Comparison of ENCODE assay signal across 8 cellular contexts in the genomic region with DNA sequence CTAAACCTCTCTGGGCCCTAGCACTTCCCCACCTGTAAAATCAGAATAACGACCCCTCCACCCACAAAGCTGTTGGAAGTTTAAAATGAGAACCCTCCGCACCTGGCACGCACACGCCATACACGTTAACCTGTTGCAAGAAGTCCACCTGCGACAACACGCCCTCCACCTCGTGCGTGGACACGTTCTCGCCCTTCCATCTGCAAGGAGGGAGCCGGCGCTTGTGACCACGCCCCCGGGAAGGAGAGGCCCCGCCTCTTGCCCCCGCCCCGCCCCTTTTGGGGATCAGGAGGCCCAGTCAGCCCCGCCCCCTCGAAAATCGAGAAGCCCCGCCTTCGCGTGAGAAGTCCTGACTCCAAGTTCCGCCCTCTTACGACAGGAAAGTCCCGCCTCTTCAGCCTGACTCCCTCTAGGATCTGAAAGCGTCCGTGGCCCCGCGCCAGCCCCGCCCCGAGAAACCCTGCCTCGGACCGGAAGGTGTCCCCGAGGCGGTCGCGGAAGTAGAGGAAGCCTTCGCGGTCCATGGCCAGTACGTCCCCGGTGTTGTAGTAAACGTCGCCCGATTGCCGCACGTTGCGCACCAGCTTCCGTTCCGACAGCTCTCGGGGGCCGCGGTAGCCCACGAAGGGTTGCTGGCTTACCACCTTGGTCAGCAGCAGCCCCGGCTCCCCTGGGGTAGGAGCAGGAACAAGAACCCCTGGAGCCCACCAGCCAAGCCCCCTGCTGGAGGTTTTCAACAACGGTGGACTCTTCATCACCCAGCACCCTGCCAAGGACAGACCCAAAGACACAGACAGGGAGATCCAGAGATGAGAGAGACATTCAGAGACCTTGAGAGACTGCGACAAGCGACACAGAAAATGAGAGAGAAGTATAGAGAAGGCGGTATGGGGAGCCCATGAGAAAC. TPM values are rescaled to one million over a fixed set of nuclear protein-coding genes. Genes with fewer than 3 reads are reported as not detected.
DNase-seq lines count a peak whose midpoint lies in the region; TF ChIP-seq lines count a peak whose summit lies in the region.

No MANE protein-coding gene starts in this region.

- H3K4me3 Mint-ChIP-seq in activated naive CD4-positive, alpha-beta T cell treated with anti-CD3 and anti-CD28 coated beads, Interleukin-2, amount 50 U/mL, for 24 hours: peak overlapping the region; percentile 92

- H3K4me1 Mint-ChIP-seq in activated naive CD4-positive, alpha-beta T cell treated with anti-CD3 and anti-CD28 coated beads, Interleukin-2, amount 50 U/mL, for 24 hours: peaks cover 25% of the 10 kb centered on the region

- peak; percentile 10 for TF ChIP-seq CTCF in HFF-Myc (IDR thresholded peaks at IDR 0.05; ENCODE audit: low read depth, low read length, missing control alignments)

- peak overlapping the region; percentile 86 for H3K27ac ChIP-seq in temporal lobe (ENCODE audit: low read depth, low read length)

- peaks cover 7% of the 10 kb centered on the region for H3K9me3 Mint-ChIP-seq in activated naive CD4-positive, alpha-beta T cell treated with anti-CD3 and anti-CD28 coated beads, Interleukin-2, amount 50 U/mL, for 24 hours

- DNase-seq in HFF-Myc (ENCODE audit: extremely low read depth, low read depth) (peak; percentile 97), NAMALWA (ENCODE audit: low spot score) (peak; percentile 99), SK-MEL-5 (ENCODE audit: low read depth, low spot score) (peak; percentile 84), glomerular endothelial cell (ENCODE audit: extremely low read depth, low read depth, low spot score) (peak; percentile 89), occipital lobe (lab: John Stamatoyannopoulos, UW) (peak; percentile 99)

- H3K36me3 Mint-ChIP-seq in activated naive CD4-positive, alpha-beta T cell treated with anti-CD3 and anti-CD28 coated beads, Interleukin-2, amount 50 U/mL, for 24 hours: no peaks in the 10 kb centered on the region

- no peaks in the 10 kb centered on the region for H3K27me3 Mint-ChIP-seq in activated naive CD4-positive, alpha-beta T cell treated with anti-CD3 and anti-CD28 coated beads, Interleukin-2, amount 50 U/mL, for 24 hours

- H3K4me3 ChIP-seq in GM08714 (ENCODE audit: low read length): peak overlapping the region; percentile 77
- peak overlapping the region; percentile 62 for H3K4me3 ChIP-seq in HFF-Myc (replicated peaks; ENCODE audit: low read depth, low read length)

- H3K27ac Mint-ChIP-seq in activated naive CD4-positive, alpha-beta T cell treated with anti-CD3 and anti-CD28 coated beads, Interleukin-2, amount 50 U/mL, for 24 hours: peak overlapping the region; percentile 94

- in situ Hi-C loops in SK-MEL-5 (cut with HindIII; ENCODE audit: low pct_unique_long_range_greater_than_20kb, low sequenced_read_pairs): no loop called here

RNA-seq across cellular contexts. Expression of gene SLC27A5, which starts 12.5 kb away (rescaled TPM):
- 0.13 and 0.16 TPM in 2 replicates for total RNA-seq in SK-MEL-5 (2014; rRNA removed; shearing (Covaris generic))
- 0.31 TPM in 1 of 2 replicates, not detected in the other for polyA plus RNA-seq in SK-MEL-5 (2015; cell fraction: cytosol; rRNA removed)
- polyA plus RNA-seq in SK-MEL-5 (2015; cell fraction: nucleus; rRNA removed): 0.05 and 1.4 TPM in 2 replicates
- total RNA-seq in glomerular endothelial cell (6.4 and 8.7 TPM in 2 replicates), occipital lobe (4.1 TPM), temporal lobe (6.1 TPM)

RNA-seq across cellular contexts. Expression of gene ZBTB45, which starts 20.3 kb away (rescaled TPM):
- 1.9 and 3.3 TPM in 2 replicates for total RNA-seq in SK-MEL-5 (2014; rRNA removed; shearing (Covaris generic))
- 9.3 and 12.6 TPM in 2 replicates for polyA plus RNA-seq in SK-MEL-5 (2015; cell fraction: cytosol; rRNA removed)
- polyA plus RNA-seq in SK-MEL-5 (2015; cell fraction: nucleus; rRNA removed): 6.0 and 8.2 TPM in 2 replicates
- total RNA-seq in glomerular endothelial cell: 15.4 and 16.7 TPM in 2 replicates
- total RNA-seq in occipital lobe: 5.0 TPM
- total RNA-seq in temporal lobe: 5.2 TPM

RNA-seq across cellular contexts. Expression of gene ZNF446, which starts 23.1 kb away (rescaled TPM):
- 7.6 and 8.7 TPM in 2 replicates for total RNA-seq in SK-MEL-5 (2014; rRNA removed; shearing (Covaris generic))
- polyA plus RNA-seq in SK-MEL-5 (2015; cell fraction: cytosol; rRNA removed): 13.5 and 15.1 TPM in 2 replicates
- 26.1 and 29.4 TPM in 2 replicates for polyA plus RNA-seq in SK-MEL-5 (2015; cell fraction: nucleus; rRNA removed)
- 10.9 and 11.5 TPM in 2 replicates for total RNA-seq in glomerular endothelial cell
- 7.5 TPM for total RNA-seq in occipital lobe
- total RNA-seq in temporal lobe: 9.6 TPM

RNA-seq across cellular contexts. Expression of gene ZNF324, which starts 32.4 kb away (rescaled TPM):
- 6.3 and 7.7 TPM in 2 replicates for total RNA-seq in SK-MEL-5 (2014; rRNA removed; shearing (Covaris generic))
- polyA plus RNA-seq in SK-MEL-5 (2015; cell fraction: cytosol; rRNA removed): 5.0 and 8.1 TPM in 2 replicates
- polyA plus RNA-seq in SK-MEL-5 (2015; cell fraction: nucleus; rRNA removed): 9.3 and 12.6 TPM in 2 replicates
- total RNA-seq in glomerular endothelial cell (14.3 and 19.5 TPM in 2 replicates), occipital lobe (22.9 TPM), temporal lobe (24.1 TPM)

RNA-seq across cellular contexts. Expression of gene TRIM28, which starts 44.6 kb away (rescaled TPM):
- 346 and 425 TPM in 2 replicates for total RNA-seq in SK-MEL-5 (2014; rRNA removed; shearing (Covaris generic))
- 376 and 392 TPM in 2 replicates for polyA plus RNA-seq in SK-MEL-5 (2015; cell fraction: cytosol; rRNA removed)
- polyA plus RNA-seq in SK-MEL-5 (2015; cell fraction: nucleus; rRNA removed): 707 and 730 TPM in 2 replicates
- total RNA-seq in glomerular endothelial cell (252 and 298 TPM in 2 replicates), occipital lobe (276 TPM), temporal lobe (289 TPM)

Comparison
In these comparisons a context has a peak if more than half of its experiments do, and no peak if none do; other contexts are left out.
1. Peak in every context shown above with its lines: DNase-seq, H3K4me3 ChIP-seq and H3K27ac ChIP-seq.